In genomic region chr3:143595456-143596077, GRCh38 we compare ENCODE assay signal across 12 cellular contexts.
DNase-seq lines count a peak whose midpoint lies in the region; ATAC-seq, FAIRE-seq and TF ChIP-seq lines count a peak whose summit lies in the region.
"Had no signal": no experiment of that assay in that cellular context is flagged by ENCODE, and none has a peak within 500 bp of the region (broad histone marks: within the 10 kb centered on the region; RNA-seq: fewer than 3 reads in every experiment).

No MANE protein-coding gene starts in this region.

- TF ChIP-seq POLR2A in GM12878 (IDR thresholded peaks at IDR 0.05; ENCODE audit: low read depth, low read length), result no peak

- no peak overlapping the region for H3K9ac ChIP-seq in GM12878 (ENCODE audit: control insufficient read depth, insufficient read depth, low read length)

- 48% methylated on average over 3 of the region's 3 CpGs for WGBS in GM12878 (ENCODE audit: insufficient coverage, insufficient replicate concordance, low lambda C conversion rate, missing lambda C conversion rate)

- H3K4me3 ChIP-seq in GM12878 (no peak overlapping the region), osteoblast (ENCODE audit: insufficient read depth, low read length) (no peak overlapping the region)

- intact Hi-C loops in GM12878 (cut with micrococcal nuclease; ENCODE audit: unreplicated experiment) (no loop called here), posterior vena cava (cut with DNase I) (no loop called here)

- H2AFZ ChIP-seq in GM12878 (ENCODE audit: control insufficient read depth, low read depth, low read length) (no peak overlapping the region), osteoblast (ENCODE audit: low read length) (no peak overlapping the region)

- H3K27ac ChIP-seq in GM12878 (ENCODE audit: control insufficient read depth, insufficient read depth), result no peak overlapping the region
- H3K27ac ChIP-seq in osteoblast (ENCODE audit: low read depth, low read length), result no peak overlapping the region
- H3K27ac ChIP-seq: HL-60, VCaP had no signal

- ATAC-seq in GM18861 (IDR thresholded peaks at IDR 0.05; ENCODE audit: unreplicated experiment) (peak; percentile 95), GM21619 (IDR thresholded peaks at IDR 0.05; ENCODE audit: unreplicated experiment) (peak; percentile 96), HG03342 (IDR thresholded peaks at IDR 0.05; ENCODE audit: unreplicated experiment) (peak; percentile 96), GM12878 (peak; percentile 98)

- TF ChIP-seq RAD21 in GM12878 (IDR thresholded peaks at IDR 0.05; ENCODE audit: insufficient read depth, low read depth, low read length), result no peak

- H3K36me3 ChIP-seq in GM12878 (ENCODE audit: control insufficient read depth in 2 of 2, insufficient read depth in 2 of 2, low read length in 1 of 2) (no peaks in the 10 kb centered on the region), osteoblast (ENCODE audit: insufficient read depth, low read length) (no peaks in the 10 kb centered on the region)

- peaks cover 7% of the 10 kb centered on the region; the same call in 1 of the 2 replicates for H3K4me1 ChIP-seq in GM12878 (ENCODE audit: control insufficient read depth, insufficient read depth, low read length)
- H3K4me1 ChIP-seq in osteoblast (ENCODE audit: insufficient read depth, low read length), result no peaks in the 10 kb centered on the region

- no TSS peak for BruUV-seq in GM12878 (replicated peaks; lab: Mats Ljungman, UMichigan)

- H3K79me2 ChIP-seq in GM12878 (ENCODE audit: control insufficient read depth, insufficient read depth, low read length) (no peaks in the 10 kb centered on the region), osteoblast (ENCODE audit: insufficient read depth, low read length) (no peaks in the 10 kb centered on the region)

- peak; percentile 90 for FAIRE-seq in GM12878 (lab: Jason Lieb, UNC)
- FAIRE-seq: endothelial cell of umbilical vein, islet of Langerhans had no signal

- SMC1A ChIA-PET in GM12878 (lab: Charles Lee; ENCODE audit: uncharacterized antibody, unreplicated experiment), result interaction anchor here (1.6 kb wide), 1 partner anchor 10 kb away, joined by 4 read pairs; no protein-coding TSS in a partner anchor

- DNase-seq in GM12878 (ENCODE audit: low read depth, low spot score), result no peak
- no peak for DNase-seq in NCI-H1092 treated with DMSO at 0.1 percent for 48 hours (lab: John Stamatoyannopoulos, UW)
- DNase-seq in osteoblast (ENCODE audit: insufficient read length, low spot score, missing footprints), result no peak
- DNase-seq in ACHN, result no peak
- DNase-seq in posterior vena cava (ENCODE audit: low spot score), result no peak

- CTCF ChIA-PET in GM12878 (lab: Yijun Ruan, JAX), result no interaction called here

- H3K27me3 ChIP-seq in GM12878 (replicated peaks in 1 of 2; ENCODE audit: control insufficient read depth in 2 of 2, insufficient read depth in 2 of 2, low read length in 1 of 2) (no peaks in the 10 kb centered on the region), osteoblast (ENCODE audit: insufficient read depth, low read length) (no peaks in the 10 kb centered on the region)

- TF ChIP-seq CTCF in GM12878 (IDR thresholded peaks at IDR 0.05 in 2 of 3, conservative IDR thresholded peaks at IDR 0.05 in 1 of 3; ENCODE audit: control insufficient read depth in 2 of 3, extremely low read depth in 1 of 3, insufficient read depth in 1 of 3, low read depth in 3 of 3, low read length in 3 of 3) (no peak), osteoblast (IDR thresholded peaks at IDR 0.05; ENCODE audit: extremely low read depth, low read depth, low read length) (no peak)

- in situ Hi-C loops in GM12878 (cut with MboI), result no loop called here
- in situ Hi-C loops in ACHN (cut with HindIII; ENCODE audit: low pct_ligation_motif_present, low pct_unique_long_range_greater_than_20kb, low sequenced_read_pairs), result no loop called here

- peak in 1 of 2 experiments; percentile 36; a peak in 1 of 4 replicates for TF ChIP-seq EP300 in GM12878 (IDR thresholded peaks at IDR 0.05; ENCODE audit: borderline replicate concordance in 1 of 2, control insufficient read depth in 1 of 2, low read depth in 2 of 2, low read length in 2 of 2)

- RAD21 ChIA-PET in GM12878 (lab: Charles Lee; ENCODE audit: unreplicated experiment), result no interaction called here

- H4K20me1 ChIP-seq in GM12878 (ENCODE audit: control insufficient read depth, insufficient read depth) (no peaks in the 10 kb centered on the region), osteoblast (ENCODE audit: insufficient read depth, low read length) (no peaks in the 10 kb centered on the region)

- H3K9me3 ChIP-seq in GM12878 (replicated peaks; ENCODE audit: control insufficient read depth, insufficient read depth, low read length) (no peaks in the 10 kb centered on the region), osteoblast (ENCODE audit: low read depth, low read length) (no peaks in the 10 kb centered on the region)

- peak overlapping the region; percentile 12; the same call in 1 of the 2 replicates for H3K4me2 ChIP-seq in GM12878 (ENCODE audit: control insufficient read depth, insufficient read depth)
- H3K4me2 ChIP-seq in osteoblast (ENCODE audit: insufficient read depth, low read length), result no peak overlapping the region

- POLR2A ChIA-PET in GM12878 (lab: Charles Lee), result no interaction called here

TF ChIP-seq in GM12878, 131 proteins besides CTCF, POLR2A, EP300 and RAD21 (continues in another document):
- no peak for TF ChIP-seq TBL1XR1 (IDR thresholded peaks at IDR 0.05; ENCODE audit: low read depth, low read length)
- TF ChIP-seq FOS (IDR thresholded peaks at IDR 0.05; ENCODE audit: borderline replicate concordance, extremely low read depth, insufficient read length), result no peak
- no peak for TF ChIP-seq BCLAF1 (IDR thresholded peaks at IDR 0.05)
- no peak for TF ChIP-seq GATAD2B (conservative IDR thresholded peaks at IDR 0.05; ENCODE audit: low read depth)
- peak; percentile 16; the same call in 1 of the 2 replicates for TF ChIP-seq ATF2 (IDR thresholded peaks at IDR 0.05; ENCODE audit: low read length)
- TF ChIP-seq PAX5 (IDR thresholded peaks at IDR 0.05; ENCODE audit: borderline replicate concordance, low read depth, low read length), result no peak
- no peak for TF ChIP-seq TARDBP (IDR thresholded peaks at IDR 0.05; ENCODE audit: borderline replicate concordance)
- peak; percentile 87 for TF ChIP-seq IRF4 (IDR thresholded peaks at IDR 0.05; ENCODE audit: low read depth, low read length)
- TF ChIP-seq ZBTB40 (IDR thresholded peaks at IDR 0.05; ENCODE audit: borderline replicate concordance), result no peak
